Comparison of ENCODE assay signal across 15 cellular contexts in the genomic region with DNA sequence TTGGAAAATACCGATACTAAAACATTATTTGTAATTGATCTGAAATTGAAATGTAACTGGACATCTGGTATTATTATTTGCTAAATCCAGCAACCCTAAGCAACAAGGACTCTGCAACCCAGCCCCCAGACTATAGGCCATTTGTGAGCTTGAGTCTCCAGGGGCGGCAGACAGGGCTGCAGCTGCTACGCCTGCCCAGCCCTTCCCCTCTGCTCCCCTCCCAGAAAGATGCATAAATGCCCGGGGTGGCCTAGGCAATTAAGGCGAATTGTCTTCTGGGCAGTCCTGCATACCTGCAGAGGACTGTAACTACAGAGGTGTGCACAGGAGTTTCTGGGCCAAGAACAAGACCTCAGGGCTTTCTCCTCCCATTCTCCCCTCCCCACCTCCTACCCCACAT. TPM values are rescaled to one million over a fixed set of nuclear protein-coding genes. Genes with fewer than 3 reads are reported as not detected.
DNase-seq lines count a peak whose midpoint lies in the region; ATAC-seq lines count a peak whose summit lies in the region.
"Had no signal": no experiment of that assay in that cellular context is flagged by ENCODE, and none has a peak within 500 bp of the region (broad histone marks: within the 10 kb centered on the region; RNA-seq: fewer than 3 reads in every experiment).

No MANE protein-coding gene starts in this region.

- H3K27me3 Mint-ChIP-seq in CD8-positive, alpha-beta memory T cell, result peaks cover 0 to under 1% of the 10 kb centered on the region in 2 donors
- H3K27me3 Mint-ChIP-seq in activated naive CD8-positive, alpha-beta T cell treated with anti-CD3 and anti-CD28 coated beads for 36 hours, result no peaks in the 10 kb centered on the region
- H3K27me3 Mint-ChIP-seq in natural killer cell treated with Interleukin-12 subunit alpha and Interleukin-12 subunit beta and Interleukin-15 and Interleukin-18, amount 100 ng/mL, for 72 hours, result no peaks in the 10 kb centered on the region

- peak overlapping the region; percentile 88 to 96 (median 92) for H3K4me3 Mint-ChIP-seq in CD8-positive, alpha-beta memory T cell
- H3K4me3 Mint-ChIP-seq in activated naive CD8-positive, alpha-beta T cell treated with anti-CD3 and anti-CD28 coated beads for 36 hours, result peak overlapping the region; percentile 89
- H3K4me3 Mint-ChIP-seq in natural killer cell treated with Interleukin-12 subunit alpha and Interleukin-12 subunit beta and Interleukin-15 and Interleukin-18, amount 100 ng/mL, for 72 hours, result peak overlapping the region; percentile 52

- POLR2A ChIA-PET in CD8-positive, alpha-beta memory T cell (lab: Charles Lee), result interaction anchor here (2.3 to 2.6 kb wide), 4 partner anchors 24 to 414 kb away, joined by 9 to 48 read pairs (median 30); a partner anchor contains a TSS

- H3K4me2 ChIP-seq in BLaER1, result peak overlapping the region; percentile 99

- H3K36me3 ChIP-seq in BLaER1, result no peaks in the 10 kb centered on the region
- H3K36me3 ChIP-seq in CD8-positive, alpha-beta memory T cell (ENCODE audit: insufficient read depth, low read length), result no peaks in the 10 kb centered on the region

- H3K9me3 Mint-ChIP-seq in CD8-positive, alpha-beta memory T cell, result no peaks in the 10 kb centered on the region
- no peaks in the 10 kb centered on the region for H3K9me3 Mint-ChIP-seq in activated naive CD8-positive, alpha-beta T cell treated with anti-CD3 and anti-CD28 coated beads for 36 hours
- H3K9me3 Mint-ChIP-seq in natural killer cell treated with Interleukin-12 subunit alpha and Interleukin-12 subunit beta and Interleukin-15 and Interleukin-18, amount 100 ng/mL, for 72 hours, result no peaks in the 10 kb centered on the region

- no peak for DNase-seq in CD8-positive, alpha-beta memory T cell
- no peak for DNase-seq in activated naive CD8-positive, alpha-beta T cell treated with anti-CD3 and anti-CD28 coated beads for 36 hours
- no peak for DNase-seq in natural killer cell treated with Interleukin-12 subunit alpha and Interleukin-12 subunit beta and Interleukin-15 and Interleukin-18, amount 100 ng/mL, for 72 hours (ENCODE audit: low spot score)
- DNase-seq in SW 1271 (lab: John Stamatoyannopoulos, UW), result no peak
- no peak for DNase-seq in C1 segment of cervical spinal cord (lab: John Stamatoyannopoulos, UW)
- DNase-seq in OCI-M2 (lab: John Stamatoyannopoulos, UW; ENCODE audit: unreplicated experiment), result no peak
- DNase-seq in amniotic stem cell (lab: John Stamatoyannopoulos, UW), result no peak
- DNase-seq: activated CD4-positive, alpha-beta T cell treated with anti-CD3 and anti-CD28 coated beads for 1 hour; GOT3; NCI-H1694 treated with DMSO at 0.1 percent for 48 hours; NCI-H510A treated with DMSO at 0.1 percent for 48 hours; nucleus accumbens; stimulated activated naive CD4-positive, alpha-beta T cell treated with Interleukin-2 at 50 U/mL for 16 hours had no signal

- ATAC-seq in natural killer cell treated with Interleukin-12 subunit alpha and Interleukin-12 subunit beta and Interleukin-15 and Interleukin-18, amount 100 ng/mL, for 72 hours, result no peak
- ATAC-seq: Panc1 had no signal

- CTCF ChIA-PET in CD8-positive, alpha-beta memory T cell (lab: Charles Lee), result interaction anchor here (0.9 to 1.5 kb wide), 4 partner anchors 10 to 656 kb away, joined by 3 to 4 read pairs (median 4); no protein-coding TSS in a partner anchor

- H3K27ac ChIP-seq in BLaER1, result peak overlapping the region; percentile 97
- H3K27ac ChIP-seq in CD8-positive, alpha-beta memory T cell (ENCODE audit: low read depth, low read length), result no peak overlapping the region

- no peaks in the 10 kb centered on the region for H4K20me1 ChIP-seq in BLaER1

- no peaks in the 10 kb centered on the region for H3K9me3 ChIP-seq in BLaER1
- H3K9me3 ChIP-seq in CD8-positive, alpha-beta memory T cell (ENCODE audit: low read length), result no peaks in the 10 kb centered on the region

- H3K27me3 ChIP-seq in BLaER1, result no peaks in the 10 kb centered on the region
- no peaks in the 10 kb centered on the region for H3K27me3 ChIP-seq in CD8-positive, alpha-beta memory T cell (ENCODE audit: insufficient read depth, low read length, poor library complexity, severe bottlenecking)

- no peak overlapping the region for H3K4me3 ChIP-seq in BLaER1
- H3K4me3 ChIP-seq in CD8-positive, alpha-beta memory T cell (ENCODE audit: low read length), result no peak overlapping the region

- peak overlapping the region; percentile 92 to 100 (median 98) for H3K27ac Mint-ChIP-seq in CD8-positive, alpha-beta memory T cell
- peak overlapping the region; percentile 98 for H3K27ac Mint-ChIP-seq in activated naive CD8-positive, alpha-beta T cell treated with anti-CD3 and anti-CD28 coated beads for 36 hours
- H3K27ac Mint-ChIP-seq in natural killer cell treated with Interleukin-12 subunit alpha and Interleukin-12 subunit beta and Interleukin-15 and Interleukin-18, amount 100 ng/mL, for 72 hours, result peak overlapping the region; percentile 100

- peaks cover 41 to 58% (median 48%) of the 10 kb centered on the region in 3 donors for H3K4me1 Mint-ChIP-seq in CD8-positive, alpha-beta memory T cell
- peaks cover 23% of the 10 kb centered on the region for H3K4me1 Mint-ChIP-seq in activated naive CD8-positive, alpha-beta T cell treated with anti-CD3 and anti-CD28 coated beads for 36 hours
- peaks cover 37 to 42% of the 10 kb centered on the region in 2 donors for H3K4me1 Mint-ChIP-seq in natural killer cell treated with Interleukin-12 subunit alpha and Interleukin-12 subunit beta and Interleukin-15 and Interleukin-18, amount 100 ng/mL, for 72 hours (ENCODE audit: low read depth in 2 of 2)

- H3K36me3 Mint-ChIP-seq in CD8-positive, alpha-beta memory T cell, result peaks cover 0 to 2% (median 0%) of the 10 kb centered on the region in 3 donors
- H3K36me3 Mint-ChIP-seq in activated naive CD8-positive, alpha-beta T cell treated with anti-CD3 and anti-CD28 coated beads for 36 hours, result no peaks in the 10 kb centered on the region
- H3K36me3 Mint-ChIP-seq in natural killer cell treated with Interleukin-12 subunit alpha and Interleukin-12 subunit beta and Interleukin-15 and Interleukin-18, amount 100 ng/mL, for 72 hours, result no peaks in the 10 kb centered on the region

- H3K4me1 ChIP-seq in BLaER1, result peaks cover 79% of the 10 kb centered on the region
- H3K4me1 ChIP-seq in CD8-positive, alpha-beta memory T cell (ENCODE audit: insufficient read depth, low read length), result peaks cover 30% of the 10 kb centered on the region

- H3K9ac ChIP-seq in BLaER1, result peak overlapping the region; percentile 91; the same call in 1 of the 2 replicates

RNA-seq across cellular contexts. Expression of a gene that starts 41.2 kb away (rescaled TPM):
- 100 to 1,000 TPM; 125 to 132 TPM for total RNA-seq in CD8-positive, alpha-beta memory T cell
- polyA plus RNA-seq in CD8-positive, alpha-beta memory T cell, result 110 TPM
- 100 to 1,000 TPM; 128 to 140 TPM for total RNA-seq in activated naive CD8-positive, alpha-beta T cell treated with anti-CD3 and anti-CD28 coated beads for 36 hours
- 100 to 1,000 TPM; 127 to 173 TPM for total RNA-seq in natural killer cell treated with Interleukin-12 subunit alpha and Interleukin-12 subunit beta and Interleukin-15 and Interleukin-18, amount 100 ng/mL, for 72 hours
